In the genomic region with DNA sequence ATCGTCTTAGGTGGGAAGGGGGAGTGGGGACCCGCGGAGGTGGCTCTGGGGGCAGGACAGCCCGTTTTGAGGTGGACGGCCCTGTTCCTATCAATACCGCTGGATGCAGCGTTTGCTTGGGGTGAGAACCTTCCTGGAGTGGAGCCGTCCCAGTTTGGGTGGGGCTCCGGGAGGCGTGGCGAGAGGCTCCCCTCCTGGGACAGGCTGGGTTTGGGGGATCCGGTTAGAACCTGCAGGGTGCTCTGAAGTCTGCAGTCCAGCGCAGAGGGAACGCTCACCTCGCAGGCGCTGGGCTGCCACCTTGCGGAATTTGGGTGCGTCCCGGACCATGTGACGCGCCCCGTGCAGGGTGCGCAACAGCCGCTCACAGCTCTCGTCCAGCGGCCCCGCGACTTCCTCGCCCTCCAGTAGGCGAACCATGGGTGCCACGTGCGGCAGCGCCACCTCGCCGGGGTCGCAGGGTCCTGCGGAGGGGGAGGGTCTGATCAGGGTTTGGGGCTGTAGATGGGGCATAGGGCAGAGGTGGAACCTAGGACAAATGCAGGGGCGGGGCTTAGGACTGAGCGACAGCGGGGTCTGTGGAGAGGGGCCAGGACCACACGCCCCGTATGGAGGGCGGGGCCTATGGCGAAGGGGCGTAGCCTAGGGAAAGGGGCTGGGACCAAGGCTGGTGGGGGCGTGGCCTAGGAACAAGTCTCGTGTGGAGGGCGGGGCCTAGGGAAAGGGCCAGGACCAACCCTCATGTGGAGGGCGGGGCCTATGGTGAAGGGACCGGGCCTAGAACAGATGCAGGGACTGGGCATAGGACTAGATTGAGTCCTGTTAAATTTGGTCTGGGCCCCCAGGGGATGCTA, we compare ENCODE assay signal across 1 cellular context.
TF ChIP-seq lines count a peak whose summit lies in the region.

No MANE protein-coding gene starts in this region.

TF ChIP-seq in K562, 482 proteins besides CTCF, POLR2A, EP300 and RAD21 (continued from another document and continues in another):
- TF ChIP-seq, protein P1, sequence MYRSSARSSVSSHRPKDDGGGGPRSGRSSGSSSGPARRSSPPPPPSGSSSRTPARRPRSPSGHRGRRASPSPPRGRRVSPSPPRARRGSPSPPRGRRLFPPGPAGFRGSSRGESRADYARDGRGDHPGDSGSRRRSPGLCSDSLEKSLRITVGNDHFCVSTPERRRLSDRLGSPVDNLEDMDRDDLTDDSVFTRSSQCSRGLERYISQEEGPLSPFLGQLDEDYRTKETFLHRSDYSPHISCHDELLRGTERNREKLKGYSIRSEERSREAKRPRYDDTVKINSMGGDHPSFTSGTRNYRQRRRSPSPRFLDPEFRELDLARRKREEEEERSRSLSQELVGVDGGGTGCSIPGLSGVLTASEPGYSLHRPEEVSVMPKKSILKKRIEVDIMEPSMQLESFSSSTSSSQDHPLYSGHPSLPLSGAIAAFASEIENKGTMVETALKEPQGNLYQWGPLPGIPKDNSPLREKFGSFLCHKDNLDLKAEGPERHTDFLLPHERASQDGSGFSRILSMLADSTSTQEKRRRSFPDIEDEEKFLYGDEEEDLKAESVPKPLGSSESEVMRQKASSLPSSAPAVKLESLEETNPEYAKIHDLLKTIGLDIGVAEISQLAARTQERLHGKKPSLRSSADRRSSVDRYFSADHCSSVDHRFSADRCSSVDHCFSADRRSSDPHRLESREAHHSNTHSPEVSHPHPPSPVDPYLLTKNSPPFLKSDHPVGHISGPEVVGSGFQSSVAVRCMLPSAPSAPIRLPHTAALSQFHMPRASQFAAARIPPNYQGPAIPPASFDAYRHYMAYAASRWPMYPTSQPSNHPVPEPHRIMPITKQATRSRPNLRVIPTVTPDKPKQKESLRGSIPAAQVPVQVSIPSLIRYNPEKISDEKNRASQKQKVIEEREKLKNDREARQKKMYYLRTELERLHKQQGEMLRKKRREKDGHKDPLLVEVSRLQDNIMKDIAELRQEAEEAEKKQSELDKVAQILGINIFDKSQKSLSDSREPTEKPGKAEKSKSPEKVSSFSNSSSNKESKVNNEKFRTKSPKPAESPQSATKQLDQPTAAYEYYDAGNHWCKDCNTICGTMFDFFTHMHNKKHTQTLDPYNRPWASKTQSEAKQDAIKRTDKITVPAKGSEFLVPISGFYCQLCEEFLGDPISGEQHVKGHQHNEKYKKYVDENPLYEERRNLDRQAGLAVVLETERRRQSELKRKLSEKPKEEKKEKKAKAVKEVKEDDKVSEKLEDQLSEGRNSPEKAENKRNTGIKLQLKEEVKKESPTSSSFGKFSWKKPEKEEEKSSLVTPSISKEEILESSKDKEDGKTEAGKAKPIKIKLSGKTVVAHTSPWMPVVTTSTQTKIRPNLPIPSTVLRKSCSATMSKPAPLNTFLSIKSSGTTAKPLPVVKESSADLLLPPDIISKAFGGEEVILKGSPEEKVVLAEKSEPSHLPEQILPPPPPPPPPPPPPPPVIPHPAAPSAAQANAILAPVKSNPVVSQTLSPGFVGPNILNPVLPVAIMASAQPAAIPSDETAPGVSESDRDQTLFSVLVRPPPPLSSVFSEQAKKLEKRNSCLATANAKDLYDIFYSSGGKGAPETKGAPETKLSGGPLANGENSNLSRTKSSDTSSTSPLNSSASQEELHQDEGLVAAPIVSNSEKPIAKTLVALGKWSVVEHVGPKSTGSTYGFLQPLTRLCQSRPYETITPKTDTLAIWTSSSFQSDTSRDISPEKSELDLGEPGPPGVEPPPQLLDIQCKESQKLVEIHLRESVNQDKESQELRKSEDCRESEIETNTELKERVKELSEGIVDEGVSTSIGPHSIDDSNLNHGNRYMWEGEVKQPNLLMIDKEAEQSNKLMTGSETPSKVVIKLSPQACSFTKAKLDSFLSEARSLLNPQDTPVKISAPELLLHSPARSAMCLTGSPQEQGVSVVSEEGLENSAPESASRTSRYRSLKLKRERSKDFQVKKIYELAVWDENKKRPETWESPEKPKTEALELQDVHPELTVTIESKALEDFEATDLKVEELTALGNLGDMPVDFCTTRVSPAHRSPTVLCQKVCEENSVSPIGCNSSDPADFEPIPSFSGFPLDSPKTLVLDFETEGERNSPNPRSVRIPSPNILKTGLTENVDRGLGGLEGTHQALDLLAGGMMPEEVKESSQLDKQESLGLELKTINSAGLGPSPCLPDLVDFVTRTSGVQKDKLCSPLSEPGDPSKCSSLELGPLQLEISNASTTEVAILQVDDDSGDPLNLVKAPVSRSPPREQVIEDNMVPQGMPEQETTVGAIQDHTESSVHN (IDR thresholded peaks at IDR 0.05; ENCODE audit: borderline replicate concordance in 1 of 2, low read depth in 1 of 2): no peak
- TF ChIP-seq C11orf30 (IDR thresholded peaks at IDR 0.05; ENCODE audit: low read depth) (peak; percentile 40), ZNF77 (CRISPR knock-in tag; IDR thresholded peaks at IDR 0.05) (no peak), RBFOX2 (IDR thresholded peaks at IDR 0.05; ENCODE audit: low read depth, low read length) (peak; percentile 81), TSC22D4 (tag; IDR thresholded peaks at IDR 0.05) (no peak), ZNF507 (tag; conservative IDR thresholded peaks at IDR 0.05) (no peak), HMGN3 (IDR thresholded peaks at IDR 0.05; ENCODE audit: borderline replicate concordance, extremely low read depth, insufficient read length, low read depth, low read length) (peak; percentile 95), ZNF644 (tag; IDR thresholded peaks at IDR 0.05; ENCODE audit: low read depth) (no peak), BRD4 (IDR thresholded peaks at IDR 0.05) (no peak), ZNF707 (CRISPR knock-in tag; conservative IDR thresholded peaks at IDR 0.05) (no peak), HNRNPUL1 (IDR thresholded peaks at IDR 0.05; ENCODE audit: low read length) (no peak), SMARCB1 (IDR thresholded peaks at IDR 0.05; ENCODE audit: insufficient read length, low read depth) (no peak), MXI1 (IDR thresholded peaks at IDR 0.05; ENCODE audit: low read depth, low read length) (peak; percentile 68; the same call in 1 of the 2 replicates), NR2C1 (IDR thresholded peaks at IDR 0.05) (peak; percentile 36; the same call in 1 of the 2 replicates), NR2C1 (tag; IDR thresholded peaks at IDR 0.05) (peak; percentile 67; the same call in 1 of the 2 replicates), TAF1 (IDR thresholded peaks at IDR 0.05; ENCODE audit: control insufficient read depth, extremely low read depth, insufficient read depth, low read length, severe bottlenecking) (peak; percentile 36), RBM14 (IDR thresholded peaks at IDR 0.05; ENCODE audit: borderline replicate concordance, insufficient read depth, low read depth, low read length) (no peak), SETDB1 (IDR thresholded peaks at IDR 0.05; ENCODE audit: low read length) (no peak), ZBED1 (IDR thresholded peaks at IDR 0.05) (no peak), ARID2 (IDR thresholded peaks at IDR 0.05) (0 out of 2 replicates have a peak, but pooled peaks have one; percentile 34), MCM3 (IDR thresholded peaks at IDR 0.05) (no peak), RBM39 (optimal IDR thresholded peaks at IDR 0.05; ENCODE audit: low read depth, low read length) (no peak), TEAD4 (IDR thresholded peaks at IDR 0.05; ENCODE audit: low read length) (peak; percentile 78), TEAD4 (CRISPR knock-in tag; IDR thresholded peaks at IDR 0.05; ENCODE audit: borderline replicate concordance) (no peak), ZNF174 (CRISPR knock-in tag; IDR thresholded peaks at IDR 0.05) (no peak), SLC30A9 (CRISPR knock-in tag; IDR thresholded peaks at IDR 0.05) (no peak), POU5F1 (IDR thresholded peaks at IDR 0.05; ENCODE audit: borderline replicate concordance, low read depth, low read length, partially characterized antibody) (no peak), ZNF143 (CRISPR knock-in tag; IDR thresholded peaks at IDR 0.05) (no peak)
- TF ChIP-seq, protein P2, sequence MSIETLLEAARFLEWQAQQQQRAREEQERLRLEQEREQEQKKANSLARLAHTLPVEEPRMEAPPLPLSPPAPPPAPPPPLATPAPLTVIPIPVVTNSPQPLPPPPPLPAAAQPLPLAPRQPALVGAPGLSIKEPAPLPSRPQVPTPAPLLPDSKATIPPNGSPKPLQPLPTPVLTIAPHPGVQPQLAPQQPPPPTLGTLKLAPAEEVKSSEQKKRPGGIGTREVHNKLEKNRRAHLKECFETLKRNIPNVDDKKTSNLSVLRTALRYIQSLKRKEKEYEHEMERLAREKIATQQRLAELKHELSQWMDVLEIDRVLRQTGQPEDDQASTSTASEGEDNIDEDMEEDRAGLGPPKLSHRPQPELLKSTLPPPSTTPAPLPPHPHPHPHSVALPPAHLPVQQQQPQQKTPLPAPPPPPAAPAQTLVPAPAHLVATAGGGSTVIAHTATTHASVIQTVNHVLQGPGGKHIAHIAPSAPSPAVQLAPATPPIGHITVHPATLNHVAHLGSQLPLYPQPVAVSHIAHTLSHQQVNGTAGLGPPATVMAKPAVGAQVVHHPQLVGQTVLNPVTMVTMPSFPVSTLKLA (conservative IDR thresholded peaks at IDR 0.05): peak; percentile 99
- TF ChIP-seq, protein P3, sequence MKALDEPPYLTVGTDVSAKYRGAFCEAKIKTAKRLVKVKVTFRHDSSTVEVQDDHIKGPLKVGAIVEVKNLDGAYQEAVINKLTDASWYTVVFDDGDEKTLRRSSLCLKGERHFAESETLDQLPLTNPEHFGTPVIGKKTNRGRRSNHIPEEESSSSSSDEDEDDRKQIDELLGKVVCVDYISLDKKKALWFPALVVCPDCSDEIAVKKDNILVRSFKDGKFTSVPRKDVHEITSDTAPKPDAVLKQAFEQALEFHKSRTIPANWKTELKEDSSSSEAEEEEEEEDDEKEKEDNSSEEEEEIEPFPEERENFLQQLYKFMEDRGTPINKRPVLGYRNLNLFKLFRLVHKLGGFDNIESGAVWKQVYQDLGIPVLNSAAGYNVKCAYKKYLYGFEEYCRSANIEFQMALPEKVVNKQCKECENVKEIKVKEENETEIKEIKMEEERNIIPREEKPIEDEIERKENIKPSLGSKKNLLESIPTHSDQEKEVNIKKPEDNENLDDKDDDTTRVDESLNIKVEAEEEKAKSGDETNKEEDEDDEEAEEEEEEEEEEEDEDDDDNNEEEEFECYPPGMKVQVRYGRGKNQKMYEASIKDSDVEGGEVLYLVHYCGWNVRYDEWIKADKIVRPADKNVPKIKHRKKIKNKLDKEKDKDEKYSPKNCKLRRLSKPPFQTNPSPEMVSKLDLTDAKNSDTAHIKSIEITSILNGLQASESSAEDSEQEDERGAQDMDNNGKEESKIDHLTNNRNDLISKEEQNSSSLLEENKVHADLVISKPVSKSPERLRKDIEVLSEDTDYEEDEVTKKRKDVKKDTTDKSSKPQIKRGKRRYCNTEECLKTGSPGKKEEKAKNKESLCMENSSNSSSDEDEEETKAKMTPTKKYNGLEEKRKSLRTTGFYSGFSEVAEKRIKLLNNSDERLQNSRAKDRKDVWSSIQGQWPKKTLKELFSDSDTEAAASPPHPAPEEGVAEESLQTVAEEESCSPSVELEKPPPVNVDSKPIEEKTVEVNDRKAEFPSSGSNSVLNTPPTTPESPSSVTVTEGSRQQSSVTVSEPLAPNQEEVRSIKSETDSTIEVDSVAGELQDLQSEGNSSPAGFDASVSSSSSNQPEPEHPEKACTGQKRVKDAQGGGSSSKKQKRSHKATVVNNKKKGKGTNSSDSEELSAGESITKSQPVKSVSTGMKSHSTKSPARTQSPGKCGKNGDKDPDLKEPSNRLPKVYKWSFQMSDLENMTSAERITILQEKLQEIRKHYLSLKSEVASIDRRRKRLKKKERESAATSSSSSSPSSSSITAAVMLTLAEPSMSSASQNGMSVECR (CRISPR knock-in tag; IDR thresholded peaks at IDR 0.05): peak; percentile 96
- TF ChIP-seq, protein P4, sequence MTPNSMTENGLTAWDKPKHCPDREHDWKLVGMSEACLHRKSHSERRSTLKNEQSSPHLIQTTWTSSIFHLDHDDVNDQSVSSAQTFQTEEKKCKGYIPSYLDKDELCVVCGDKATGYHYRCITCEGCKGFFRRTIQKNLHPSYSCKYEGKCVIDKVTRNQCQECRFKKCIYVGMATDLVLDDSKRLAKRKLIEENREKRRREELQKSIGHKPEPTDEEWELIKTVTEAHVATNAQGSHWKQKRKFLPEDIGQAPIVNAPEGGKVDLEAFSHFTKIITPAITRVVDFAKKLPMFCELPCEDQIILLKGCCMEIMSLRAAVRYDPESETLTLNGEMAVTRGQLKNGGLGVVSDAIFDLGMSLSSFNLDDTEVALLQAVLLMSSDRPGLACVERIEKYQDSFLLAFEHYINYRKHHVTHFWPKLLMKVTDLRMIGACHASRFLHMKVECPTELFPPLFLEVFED (CRISPR knock-in tag; conservative IDR thresholded peaks at IDR 0.05): no peak; the same call in 1 of the 2 replicates
- TF ChIP-seq, protein P5, sequence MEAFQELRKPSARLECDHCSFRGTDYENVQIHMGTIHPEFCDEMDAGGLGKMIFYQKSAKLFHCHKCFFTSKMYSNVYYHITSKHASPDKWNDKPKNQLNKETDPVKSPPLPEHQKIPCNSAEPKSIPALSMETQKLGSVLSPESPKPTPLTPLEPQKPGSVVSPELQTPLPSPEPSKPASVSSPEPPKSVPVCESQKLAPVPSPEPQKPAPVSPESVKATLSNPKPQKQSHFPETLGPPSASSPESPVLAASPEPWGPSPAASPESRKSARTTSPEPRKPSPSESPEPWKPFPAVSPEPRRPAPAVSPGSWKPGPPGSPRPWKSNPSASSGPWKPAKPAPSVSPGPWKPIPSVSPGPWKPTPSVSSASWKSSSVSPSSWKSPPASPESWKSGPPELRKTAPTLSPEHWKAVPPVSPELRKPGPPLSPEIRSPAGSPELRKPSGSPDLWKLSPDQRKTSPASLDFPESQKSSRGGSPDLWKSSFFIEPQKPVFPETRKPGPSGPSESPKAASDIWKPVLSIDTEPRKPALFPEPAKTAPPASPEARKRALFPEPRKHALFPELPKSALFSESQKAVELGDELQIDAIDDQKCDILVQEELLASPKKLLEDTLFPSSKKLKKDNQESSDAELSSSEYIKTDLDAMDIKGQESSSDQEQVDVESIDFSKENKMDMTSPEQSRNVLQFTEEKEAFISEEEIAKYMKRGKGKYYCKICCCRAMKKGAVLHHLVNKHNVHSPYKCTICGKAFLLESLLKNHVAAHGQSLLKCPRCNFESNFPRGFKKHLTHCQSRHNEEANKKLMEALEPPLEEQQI (IDR thresholded peaks at IDR 0.05): no peak
- TF ChIP-seq, protein P6, sequence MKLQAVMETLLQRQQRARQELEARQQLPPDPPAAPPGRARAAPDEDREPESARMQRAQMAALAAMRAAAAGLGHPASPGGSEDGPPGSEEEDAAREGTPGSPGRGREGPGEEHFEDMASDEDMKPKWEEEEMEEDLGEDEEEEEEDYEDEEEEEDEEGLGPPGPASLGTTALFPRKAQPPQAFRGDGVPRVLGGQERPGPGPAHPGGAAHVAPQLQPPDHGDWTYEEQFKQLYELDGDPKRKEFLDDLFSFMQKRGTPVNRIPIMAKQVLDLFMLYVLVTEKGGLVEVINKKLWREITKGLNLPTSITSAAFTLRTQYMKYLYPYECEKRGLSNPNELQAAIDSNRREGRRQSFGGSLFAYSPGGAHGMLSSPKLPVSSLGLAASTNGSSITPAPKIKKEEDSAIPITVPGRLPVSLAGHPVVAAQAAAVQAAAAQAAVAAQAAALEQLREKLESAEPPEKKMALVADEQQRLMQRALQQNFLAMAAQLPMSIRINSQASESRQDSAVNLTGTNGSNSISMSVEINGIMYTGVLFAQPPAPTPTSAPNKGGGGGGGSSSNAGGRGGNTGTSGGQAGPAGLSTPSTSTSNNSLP (IDR thresholded peaks at IDR 0.05; ENCODE audit: borderline replicate concordance, low read depth, low read length): no peak
- TF ChIP-seq, protein P7, sequence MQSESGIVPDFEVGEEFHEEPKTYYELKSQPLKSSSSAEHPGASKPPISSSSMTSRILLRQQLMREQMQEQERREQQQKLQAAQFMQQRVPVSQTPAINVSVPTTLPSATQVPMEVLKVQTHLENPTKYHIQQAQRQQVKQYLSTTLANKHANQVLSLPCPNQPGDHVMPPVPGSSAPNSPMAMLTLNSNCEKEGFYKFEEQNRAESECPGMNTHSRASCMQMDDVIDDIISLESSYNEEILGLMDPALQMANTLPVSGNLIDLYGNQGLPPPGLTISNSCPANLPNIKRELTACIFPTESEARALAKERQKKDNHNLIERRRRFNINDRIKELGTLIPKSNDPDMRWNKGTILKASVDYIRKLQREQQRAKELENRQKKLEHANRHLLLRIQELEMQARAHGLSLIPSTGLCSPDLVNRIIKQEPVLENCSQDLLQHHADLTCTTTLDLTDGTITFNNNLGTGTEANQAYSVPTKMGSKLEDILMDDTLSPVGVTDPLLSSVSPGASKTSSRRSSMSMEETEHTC (IDR thresholded peaks at IDR 0.05): peak; percentile 98
